ENCODE assay signal across 1 cellular context in genomic region chr17:61862975-61863800, GRCh38.
TF ChIP-seq lines count a peak whose summit lies in the region.

BRIP1 (minus strand) TSS chr17:61863528; CDS start chr17:61861539, 1,989 bp downstream.

TF ChIP-seq in HEK293, 187 proteins besides CTCF, POLR2A, EP300 and RAD21 (continued from another document and continues in another):
- TF ChIP-seq ZNF280C (tag by site-specific recombination; IDR thresholded peaks at IDR 0.05), result no peak
- TF ChIP-seq ZNF311 (tag by site-specific recombination; IDR thresholded peaks at IDR 0.05; ENCODE audit: borderline replicate concordance), result no peak
- peak; percentile 60; the same call in 1 of the 2 replicates for TF ChIP-seq ZBTB7A (tag by site-specific recombination; IDR thresholded peaks at IDR 0.05; ENCODE audit: low read depth)
- TF ChIP-seq ZNF426 (tag by site-specific recombination; IDR thresholded peaks at IDR 0.05), result no peak
- TF ChIP-seq ZNF155 (tag by site-specific recombination; IDR thresholded peaks at IDR 0.05), result no peak
- no peak for TF ChIP-seq ZNF140 (tag by site-specific recombination; IDR thresholded peaks at IDR 0.05)
- TF ChIP-seq ZEB2 (tag by site-specific recombination; IDR thresholded peaks at IDR 0.05), result 0 out of 2 replicates have a peak, but pooled peaks have one; percentile 50
- TF ChIP-seq KLF17 (tag by site-specific recombination; IDR thresholded peaks at IDR 0.05), result peak; percentile 77; the same call in 1 of the 2 replicates
- TF ChIP-seq ZNF596 (tag by site-specific recombination; IDR thresholded peaks at IDR 0.05), result no peak
- TF ChIP-seq ZNF169 (tag by site-specific recombination; IDR thresholded peaks at IDR 0.05), result no peak
- TF ChIP-seq ZNF23 (tag by site-specific recombination; IDR thresholded peaks at IDR 0.05; ENCODE audit: borderline replicate concordance), result no peak
- TF ChIP-seq PRDM10 (tag by site-specific recombination; IDR thresholded peaks at IDR 0.05), result peak; percentile 83
- no peak for TF ChIP-seq ZBTB49 (tag by site-specific recombination; IDR thresholded peaks at IDR 0.05; ENCODE audit: low read depth)
- no peak for TF ChIP-seq TCF7L2 (IDR thresholded peaks at IDR 0.05; ENCODE audit: borderline replicate concordance, low read depth, low read length)
- TF ChIP-seq MYNN (tag by site-specific recombination; IDR thresholded peaks at IDR 0.05; ENCODE audit: borderline replicate concordance), result no peak
- TF ChIP-seq ZNF211 (tag by site-specific recombination; IDR thresholded peaks at IDR 0.05; ENCODE audit: low read depth), result no peak
- TF ChIP-seq ZNF121 (tag by site-specific recombination; IDR thresholded peaks at IDR 0.05), result no peak
- peak; percentile 40 for TF ChIP-seq ZNF629 (tag by site-specific recombination; IDR thresholded peaks at IDR 0.05)
- peak; percentile 92 for TF ChIP-seq ZNF501 (tag by site-specific recombination; IDR thresholded peaks at IDR 0.05)
- no peak for TF ChIP-seq ZNF133 (tag by site-specific recombination; IDR thresholded peaks at IDR 0.05)
- TF ChIP-seq ZNF692 (tag by site-specific recombination; IDR thresholded peaks at IDR 0.05), result peak; percentile 54
- TF ChIP-seq ZNF837 (tag by site-specific recombination; IDR thresholded peaks at IDR 0.05), result no peak
- peak; percentile 86 for TF ChIP-seq GLIS1 (tag by site-specific recombination; IDR thresholded peaks at IDR 0.05)
- TF ChIP-seq ZNF202 (tag by site-specific recombination; IDR thresholded peaks at IDR 0.05; ENCODE audit: borderline replicate concordance), result no peak
- TF ChIP-seq BCL6B (tag by site-specific recombination; IDR thresholded peaks at IDR 0.05), result no peak
- TF ChIP-seq ZNF350 (tag by site-specific recombination; IDR thresholded peaks at IDR 0.05), result no peak
- TF ChIP-seq REST (tag by site-specific recombination; IDR thresholded peaks at IDR 0.05), result no peak; the same call in 1 of the 2 replicates
- TF ChIP-seq PATZ1 (tag by site-specific recombination; IDR thresholded peaks at IDR 0.05), result peak; percentile 89
- TF ChIP-seq ZNF623 (tag by site-specific recombination; IDR thresholded peaks at IDR 0.05), result no peak
- no peak for TF ChIP-seq PRDM2 (tag by site-specific recombination; IDR thresholded peaks at IDR 0.05; ENCODE audit: borderline replicate concordance)
